Comparison of ENCODE assay signal across 12 cellular contexts in genomic region chr2:20421336-20421987, GRCh38. TPM values are rescaled to one million over a fixed set of nuclear protein-coding genes. Genes with fewer than 3 reads are reported as not detected.
DNase-seq lines count a peak whose midpoint lies in the region; ATAC-seq and TF ChIP-seq lines count a peak whose summit lies in the region.
"Had no signal": no experiment of that assay in that cellular context is flagged by ENCODE, and none has a peak within 500 bp of the region (broad histone marks: within the 10 kb centered on the region; RNA-seq: fewer than 3 reads in every experiment).

No MANE protein-coding gene starts in this region.

- H3K4ac ChIP-seq in neuronal stem cell (ENCODE audit: low read length) = no peak overlapping the region

- H2BK5ac ChIP-seq in neuronal stem cell (ENCODE audit: low read length) = no peak overlapping the region

- TF ChIP-seq EP300 in tibial nerve (IDR thresholded peaks at IDR 0.05) = no peak

- TF ChIP-seq POLR2A in esophagus squamous epithelium (IDR thresholded peaks at IDR 0.05) = no peak
- TF ChIP-seq POLR2A in tibial nerve (IDR thresholded peaks at IDR 0.05) = no peak

- H3K27me3 Mint-ChIP-seq in activated T-helper 1 cell treated with anti-CD3 and anti-CD28 coated beads, Interleukin-12 subunit alpha, Interleukin-12 subunit beta, Interleukin-2, Interleukin-4 antibody, amounts not matched to agents 30 ng/mL and 10 ng/mL and 1 ng/mL, durations not matched to agents 14 hours and 24 hours and 36 hours (ENCODE audit: insufficient read depth) = peaks cover 4% of the 10 kb centered on the region

- no peak overlapping the region for H4K91ac ChIP-seq in neuronal stem cell (ENCODE audit: low read depth, low read length, poor library complexity)

- no peak for ATAC-seq in GM18520 (IDR thresholded peaks at IDR 0.05; ENCODE audit: unreplicated experiment)

- intact Hi-C loops in activated T-helper 1 cell treated with anti-CD3 and anti-CD28 coated beads, Interleukin-12 subunit alpha, Interleukin-12 subunit beta, Interleukin-2, Interleukin-4 antibody, amounts not matched to agents 30 ng/mL and 10 ng/mL and 1 ng/mL, durations not matched to agents 14 hours and 24 hours and 36 hours (cut with micrococcal nuclease) = no loop called here
- intact Hi-C loops in esophagus squamous epithelium (cut with DNase I) = no loop called here

- no peak overlapping the region for H2BK15ac ChIP-seq in neuronal stem cell (ENCODE audit: low read length)

- TF ChIP-seq CTCF in esophagus squamous epithelium (IDR thresholded peaks at IDR 0.05) (no peak), tibial nerve (IDR thresholded peaks at IDR 0.05) (no peak)

- no peak overlapping the region for H3K4me2 ChIP-seq in neuronal stem cell (ENCODE audit: insufficient read depth, low read length, poor library complexity, severe bottlenecking)
- H3K4me2 ChIP-seq: BLaER1 had no signal

- H4K8ac ChIP-seq in neuronal stem cell (ENCODE audit: low read depth, low read length) = no peak overlapping the region

- peak overlapping the region; percentile 53 for H2AK5ac ChIP-seq in neuronal stem cell (ENCODE audit: low read depth, low read length)

- peak overlapping the region; percentile 37 to 86 (median 75) for H3K27ac ChIP-seq in esophagus squamous epithelium
- H3K27ac ChIP-seq in neuronal stem cell (replicated peaks; ENCODE audit: low read length) = no peak overlapping the region
- H3K27ac ChIP-seq in tibial nerve = peak overlapping the region in 3 of 4 donors; percentile 55 to 82 (median 61)
- H3K27ac ChIP-seq: BLaER1 had no signal

- H3K27me3 ChIP-seq in esophagus squamous epithelium (no peaks in the 10 kb centered on the region), neuronal stem cell (ENCODE audit: control insufficient read depth in 3 of 3, insufficient read depth in 3 of 3, low read depth in 1 of 3, low read length in 3 of 3) (peaks cover 0 to 19% (median 0%) of the 10 kb centered on the region in 3 experiments), tibial nerve (no peaks in the 10 kb centered on the region)
- H3K27me3 ChIP-seq: BLaER1 had no signal

- H3K36me3 Mint-ChIP-seq in activated T-helper 1 cell treated with anti-CD3 and anti-CD28 coated beads, Interleukin-12 subunit alpha, Interleukin-12 subunit beta, Interleukin-2, Interleukin-4 antibody, amounts not matched to agents 30 ng/mL and 10 ng/mL and 1 ng/mL, durations not matched to agents 14 hours and 24 hours and 36 hours (ENCODE audit: low read depth) = no peaks in the 10 kb centered on the region
- H3K36me3 Mint-ChIP-seq: activated naive CD8-positive, alpha-beta T cell had no signal

- no peak overlapping the region for H2AFZ ChIP-seq in neuronal stem cell (ENCODE audit: low read length)

- H3K36me3 ChIP-seq in esophagus squamous epithelium (no peaks in the 10 kb centered on the region), neuronal stem cell (replicated peaks in 1 of 2; ENCODE audit: control insufficient read depth in 2 of 2, insufficient read depth in 2 of 2, low read length in 2 of 2) (no peaks in the 10 kb centered on the region), tibial nerve (no peaks in the 10 kb centered on the region)
- H3K36me3 ChIP-seq: BLaER1 had no signal

- peaks cover 27% of the 10 kb centered on the region for H3K4me1 Mint-ChIP-seq in activated T-helper 1 cell treated with anti-CD3 and anti-CD28 coated beads, Interleukin-12 subunit alpha, Interleukin-12 subunit beta, Interleukin-2, Interleukin-4 antibody, amounts not matched to agents 30 ng/mL and 10 ng/mL and 1 ng/mL, durations not matched to agents 14 hours and 24 hours and 36 hours (ENCODE audit: low read depth)

- 62 to 73% methylated on average over 7 to 10 of the region's 14 CpGs for WGBS in esophagus squamous epithelium, 2 donors
- WGBS in neuronal stem cell (ENCODE audit: extremely low coverage in 2 of 2, insufficient read length in 2 of 2, insufficient replicate concordance in 1 of 2), 2 donors = no CpG with 5 or more reads among the region's 14 CpGs
- 78 to 80% methylated on average over 13 to 14 of the region's 14 CpGs for WGBS in tibial nerve, 2 donors

- H3K4me1 ChIP-seq in esophagus squamous epithelium (peaks cover 12 to 69% (median 42%) of the 10 kb centered on the region in 3 donors), neuronal stem cell (ENCODE audit: control insufficient read depth in 2 of 2, insufficient read depth in 1 of 2, low read depth in 1 of 2, low read length in 2 of 2) (peaks cover 4 to 5% of the 10 kb centered on the region in 2 donors), tibial nerve (peaks cover 0 to 71% (median 41%) of the 10 kb centered on the region in 4 donors)

- H3K14ac ChIP-seq in neuronal stem cell (ENCODE audit: low read length) = peak overlapping the region; percentile 42

- H3K9ac ChIP-seq in neuronal stem cell (ENCODE audit: low read depth, low read length, poor library complexity) = no peak overlapping the region
- H3K9ac ChIP-seq: BLaER1 had no signal

- no peaks in the 10 kb centered on the region for H3K79me1 ChIP-seq in neuronal stem cell (ENCODE audit: low read depth, low read length)

- no peak overlapping the region for H2BK120ac ChIP-seq in neuronal stem cell (ENCODE audit: low read depth, low read length)

- peak overlapping the region; percentile 33 for H3K4me3 Mint-ChIP-seq in activated T-helper 1 cell treated with anti-CD3 and anti-CD28 coated beads, Interleukin-12 subunit alpha, Interleukin-12 subunit beta, Interleukin-2, Interleukin-4 antibody, amounts not matched to agents 30 ng/mL and 10 ng/mL and 1 ng/mL, durations not matched to agents 14 hours and 24 hours and 36 hours
- H3K4me3 Mint-ChIP-seq: activated naive CD8-positive, alpha-beta T cell; IgD-negative memory B cell; neural crest cell had no signal

- H3K9me3 Mint-ChIP-seq in activated T-helper 1 cell treated with anti-CD3 and anti-CD28 coated beads, Interleukin-12 subunit alpha, Interleukin-12 subunit beta, Interleukin-2, Interleukin-4 antibody, amounts not matched to agents 30 ng/mL and 10 ng/mL and 1 ng/mL, durations not matched to agents 14 hours and 24 hours and 36 hours = no peaks in the 10 kb centered on the region
- H3K9me3 Mint-ChIP-seq: IgD-negative memory B cell, neural crest cell had no signal

- no peak overlapping the region for H2BK12ac ChIP-seq in neuronal stem cell (ENCODE audit: low read length)

- no peak overlapping the region for H3K27ac Mint-ChIP-seq in activated T-helper 1 cell treated with anti-CD3 and anti-CD28 coated beads, Interleukin-12 subunit alpha, Interleukin-12 subunit beta, Interleukin-2, Interleukin-4 antibody, amounts not matched to agents 30 ng/mL and 10 ng/mL and 1 ng/mL, durations not matched to agents 14 hours and 24 hours and 36 hours
- H3K27ac Mint-ChIP-seq: activated naive CD8-positive, alpha-beta T cell had no signal

- H3K4me3 ChIP-seq in esophagus squamous epithelium = peak overlapping the region in 1 of 4 donors; percentile 26
- H3K4me3 ChIP-seq in neuronal stem cell (ENCODE audit: low read length in 2 of 2) = no peak overlapping the region
- no peak overlapping the region for H3K4me3 ChIP-seq in tibial nerve
- H3K4me3 ChIP-seq: BLaER1 had no signal

- no peak overlapping the region for H3K23ac ChIP-seq in neuronal stem cell (ENCODE audit: low read depth, low read length, poor library complexity)

- no peak for DNase-seq in activated T-helper 1 cell treated with anti-CD3 and anti-CD28 coated beads, Interleukin-12 subunit alpha, Interleukin-12 subunit beta, Interleukin-2, Interleukin-4 antibody, amounts not matched to agents 30 ng/mL and 10 ng/mL and 1 ng/mL, durations not matched to agents 14 hours and 24 hours and 36 hours (ENCODE audit: low spot score)
- DNase-seq in esophagus squamous epithelium (lab: John Stamatoyannopoulos, UW) = no peak
- DNase-seq in neuronal stem cell (ENCODE audit: low spot score) = no peak
- no peak for DNase-seq in tibial nerve (ENCODE audit: low spot score in 2 of 2)
- DNase-seq in NCI-H1092 treated with DMSO at 0.1 percent for 48 hours (lab: John Stamatoyannopoulos, UW) = no peak
- DNase-seq in SW480 (ENCODE audit: low spot score) = no peak
- DNase-seq: stimulated activated CD4-positive, alpha-beta T cell treated with anti-CD3 and anti-CD28 coated beads, Interleukin-12 subunit alpha, Interleukin-12 subunit beta, amount 100 ng/mL, for 4 hours had no signal

- H3K18ac ChIP-seq in neuronal stem cell (ENCODE audit: low read length) = no peak overlapping the region

- H3K9me3 ChIP-seq in esophagus squamous epithelium (no peaks in the 10 kb centered on the region), neuronal stem cell (replicated peaks in 1 of 2; ENCODE audit: control insufficient read depth in 2 of 2, insufficient read depth in 1 of 2, low read depth in 1 of 2, low read length in 2 of 2) (no peaks in the 10 kb centered on the region), tibial nerve (no peaks in the 10 kb centered on the region)
- H3K9me3 ChIP-seq: BLaER1 had no signal

RNA-seq across cellular contexts. Expression of gene RHOB, which starts 25.4 kb away (rescaled TPM):
- 27.6 and 29.6 TPM in 2 replicates for total RNA-seq in activated T-helper 1 cell treated with anti-CD3 and anti-CD28 coated beads, Interleukin-12 subunit alpha, Interleukin-12 subunit beta, Interleukin-2, Interleukin-4 antibody, amounts not matched to agents 30 ng/mL and 10 ng/mL and 1 ng/mL, durations not matched to agents 14 hours and 24 hours and 36 hours
- total RNA-seq in esophagus squamous epithelium (100 to 1,000 TPM in 3 of 4 donors, 10 to 100 TPM in 1; 61.7 to 245 (median 144) TPM), tibial nerve (1,000 to 10,000 TPM; 1,356 to 1,875 (median 1,699) TPM)
- 20.4 TPM for polyA plus RNA-seq in neuronal stem cell (2013, experiment 1 of 2)
- polyA plus RNA-seq in neuronal stem cell (2013, experiment 2 of 2) = 19.9 TPM

Comparison
In these comparisons a context has a peak if more than half of its experiments do, and no peak if none do; other contexts are left out.
1. RNA of gene RHOB, which starts 25.4 kb away (total RNA-seq): 1,356 to 1,875 TPM in tibial nerve; 61.7 to 245 TPM in esophagus squamous epithelium and 27.6 to 29.6 TPM in activated T-helper 1 cell treated with anti-CD3 and anti-CD28 coated beads, Interleukin-12 subunit alpha, Interleukin-12 subunit beta, Interleukin-2, Interleukin-4 antibody, amounts not matched to agents 30 ng/mL and 10 ng/mL and 1 ng/mL, durations not matched to agents 14 hours and 24 hours and 36 hours; every median in the first group is over 4 times any median in the second.